14 cellular contexts compared by ENCODE assay signal in the genomic region with DNA sequence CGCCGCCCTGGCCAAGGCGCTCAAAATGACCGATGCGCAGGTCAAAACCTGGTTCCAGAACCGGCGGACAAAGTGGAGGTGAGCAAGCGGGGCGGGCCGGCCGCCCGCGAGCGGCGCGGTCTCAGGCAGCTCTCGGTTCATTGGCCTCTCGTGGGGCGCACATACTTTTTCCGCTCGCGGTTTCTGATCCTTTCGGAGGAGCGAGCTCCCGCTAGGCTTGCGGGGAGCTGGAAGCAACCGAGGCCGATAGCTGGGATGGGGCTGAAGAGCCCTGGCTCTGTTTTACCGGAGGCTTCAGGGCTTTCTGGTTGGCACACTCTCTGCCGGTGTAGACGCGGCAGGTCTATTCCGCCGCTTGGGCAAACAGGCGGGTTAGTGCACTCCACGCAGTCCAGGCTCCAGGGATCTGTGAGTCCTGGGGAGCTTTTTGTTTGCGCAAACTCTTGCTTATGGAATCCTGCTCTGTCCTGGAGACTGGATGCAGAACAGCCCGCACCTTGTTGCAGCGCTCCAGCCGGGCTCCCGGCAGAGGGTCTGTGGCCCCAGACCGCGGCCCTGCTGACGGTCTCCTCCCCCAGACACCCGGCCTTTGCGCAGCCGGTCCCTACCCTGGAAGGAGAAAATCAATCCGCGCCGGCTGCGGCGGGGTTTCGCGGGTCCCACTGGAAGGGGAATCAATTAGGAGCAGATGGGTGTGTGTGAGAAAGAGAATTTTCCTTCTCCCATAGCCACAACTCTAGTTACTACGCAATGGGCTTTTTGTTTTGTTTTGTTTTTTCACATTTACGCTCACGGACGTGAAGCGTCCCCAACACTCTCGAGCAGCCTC. TPM values are rescaled to one million over a fixed set of nuclear protein-coding genes. Genes with fewer than 3 reads are reported as not detected.
A peak's percentile ranks its signal among the peaks of the same experiment; 100 is the strongest.
DNase-seq lines count a peak whose midpoint lies in the region; ATAC-seq, FAIRE-seq and TF ChIP-seq lines count a peak whose summit lies in the region.
"Had no signal": no experiment of that assay in that cellular context is flagged by ENCODE, and none has a peak within 500 bp of the region (broad histone marks: within the 10 kb centered on the region; RNA-seq: fewer than 3 reads in every experiment).

No MANE protein-coding gene starts in this region.

- H3K4me2 ChIP-seq in GM12878 (ENCODE audit: control insufficient read depth, insufficient read depth), result no peak overlapping the region

- POLR2A ChIA-PET in GM12878 (lab: Charles Lee), result no interaction called here
- POLR2A ChIA-PET in naive thymus-derived CD8-positive, alpha-beta T cell (lab: Charles Lee), result no interaction called here

- peaks cover 26 to 59% (median 45%) of the 10 kb centered on the region in 4 donors for H3K4me1 Mint-ChIP-seq in naive thymus-derived CD8-positive, alpha-beta T cell

- in situ Hi-C loops in GM12878 (cut with MboI), result no loop called here

- peaks cover 0 to 2% (median 0%) of the 10 kb centered on the region in 3 donors for H3K36me3 Mint-ChIP-seq in naive thymus-derived CD8-positive, alpha-beta T cell

- no peak for TF ChIP-seq EP300 in GM12878 (IDR thresholded peaks at IDR 0.05; ENCODE audit: borderline replicate concordance in 1 of 2, control insufficient read depth in 1 of 2, low read depth in 2 of 2, low read length in 2 of 2)

- no peak overlapping the region for H2AFZ ChIP-seq in GM12878 (ENCODE audit: control insufficient read depth, low read depth, low read length)

- FAIRE-seq in GM12878 (lab: Jason Lieb, UNC), result no peak

- WGBS in GM12878 (ENCODE audit: insufficient coverage, insufficient replicate concordance, low lambda C conversion rate, missing lambda C conversion rate), result 15% methylated on average over 56 of the region's 60 CpGs
- 2% methylated on average over 60 of the region's 60 CpGs for WGBS in urinary bladder

- H3K4me1 ChIP-seq in GM12878 (ENCODE audit: control insufficient read depth, insufficient read depth, low read length), result no peaks in the 10 kb centered on the region
- H3K4me1 ChIP-seq in urinary bladder (ENCODE audit: insufficient read depth), result no peaks in the 10 kb centered on the region
- H3K4me1 ChIP-seq: SJCRH30 had no signal

- H3K9me3 Mint-ChIP-seq in naive thymus-derived CD8-positive, alpha-beta T cell, result no peaks in the 10 kb centered on the region

- H3K79me2 ChIP-seq in GM12878 (ENCODE audit: control insufficient read depth, insufficient read depth, low read length), result no peaks in the 10 kb centered on the region

- H4K20me1 ChIP-seq in GM12878 (ENCODE audit: control insufficient read depth, insufficient read depth), result peaks cover 2% of the 10 kb centered on the region; the same call in 1 of the 2 replicates

- peaks cover 41 to 91% (median 76%) of the 10 kb centered on the region in 5 donors for H3K27me3 Mint-ChIP-seq in naive thymus-derived CD8-positive, alpha-beta T cell

- intact Hi-C loops in GM12878 (cut with micrococcal nuclease; ENCODE audit: unreplicated experiment), result no loop called here

- SMC1A ChIA-PET in GM12878 (lab: Charles Lee; ENCODE audit: uncharacterized antibody, unreplicated experiment), result no interaction called here

- peaks cover 42 to 52% of the 10 kb centered on the region in 2 experiments for H3K27me3 ChIP-seq in GM12878 (replicated peaks in 1 of 2; ENCODE audit: control insufficient read depth in 2 of 2, insufficient read depth in 2 of 2, low read length in 1 of 2)

- peak overlapping the region in 1 of 10 donors; percentile 64 for H3K27ac Mint-ChIP-seq in naive thymus-derived CD8-positive, alpha-beta T cell

- H3K27ac ChIP-seq in GM12878 (ENCODE audit: control insufficient read depth, insufficient read depth), result no peak overlapping the region
- H3K27ac ChIP-seq in urinary bladder (ENCODE audit: low read depth), result no peak overlapping the region
- H3K27ac ChIP-seq: C4-2B, SJCRH30, skin epidermis had no signal

- no peaks in the 10 kb centered on the region for H3K9me3 ChIP-seq in GM12878 (replicated peaks; ENCODE audit: control insufficient read depth, insufficient read depth, low read length)
- H3K9me3 ChIP-seq: SJCRH30 had no signal

- BruUV-seq in GM12878 (replicated peaks; lab: Mats Ljungman, UMichigan), result no TSS peak

- TF ChIP-seq RAD21 in GM12878 (IDR thresholded peaks at IDR 0.05; ENCODE audit: insufficient read depth, low read depth, low read length), result no peak

- no peak for TF ChIP-seq CTCF in GM12878 (IDR thresholded peaks at IDR 0.05 in 2 of 3, conservative IDR thresholded peaks at IDR 0.05 in 1 of 3; ENCODE audit: control insufficient read depth in 2 of 3, extremely low read depth in 1 of 3, insufficient read depth in 1 of 3, low read depth in 3 of 3, low read length in 3 of 3)

- peak; percentile 32 for DNase-seq in stimulated activated CD4-positive, alpha-beta T cell treated with anti-CD3 and anti-CD28 coated beads, Interleukin-15, amount 100 ng/mL, for 24 hours
- no peak for DNase-seq in stimulated activated CD4-positive, alpha-beta T cell treated with anti-CD3 and anti-CD28 coated beads, Interleukin-12 subunit alpha, Interleukin-12 subunit beta, amount 100 ng/mL, for 4 hours
- no peak for DNase-seq in GM12878 (ENCODE audit: low read depth, low spot score)
- no peak for DNase-seq in naive thymus-derived CD8-positive, alpha-beta T cell
- DNase-seq in activated CD4-positive, CD25-positive, alpha-beta regulatory T cell treated with anti-CD3 and anti-CD28 coated beads, Interleukin-2, amount 50 U/mL, for 72 hours, result no peak
- DNase-seq in SIG-M5 treated with dmso at 0.1 percent for 504 hours (lab: John Stamatoyannopoulos, UW; ENCODE audit: unreplicated experiment), result no peak
- DNase-seq: effector CD4-positive, alpha-beta T cell; NCI-H1105 treated with DMSO at 0.1 percent for 48 hours; NCI-H524; SJCRH30 had no signal

- H3K4me3 ChIP-seq in GM12878 (no peak overlapping the region), urinary bladder (ENCODE audit: low read depth, low read length) (peak overlapping the region; percentile 16)
- H3K4me3 ChIP-seq: SJCRH30 had no signal

- no peak for TF ChIP-seq POLR2A in GM12878 (IDR thresholded peaks at IDR 0.05; ENCODE audit: low read depth, low read length)

- RAD21 ChIA-PET in GM12878 (lab: Charles Lee; ENCODE audit: unreplicated experiment), result interaction anchor here (0.8 kb wide), 1 partner anchor 38 kb away, joined by 3 read pairs; no protein-coding TSS in a partner anchor

- CTCF ChIA-PET in GM12878 (lab: Yijun Ruan, JAX), result interaction anchor here (1.2 kb wide), 1 partner anchor 38 kb away, joined by 3 read pairs; no protein-coding TSS in a partner anchor

- H3K9ac ChIP-seq in GM12878 (ENCODE audit: control insufficient read depth, insufficient read depth, low read length), result no peak overlapping the region

- no peaks in the 10 kb centered on the region for H3K36me3 ChIP-seq in GM12878 (ENCODE audit: control insufficient read depth in 2 of 2, insufficient read depth in 2 of 2, low read length in 1 of 2)
- no peaks in the 10 kb centered on the region for H3K36me3 ChIP-seq in urinary bladder (ENCODE audit: insufficient read depth)
- H3K36me3 ChIP-seq: SJCRH30 had no signal

- ATAC-seq in GM12878, result no peak
- ATAC-seq in naive thymus-derived CD8-positive, alpha-beta T cell, result no peak
- ATAC-seq in HG03025 (IDR thresholded peaks at IDR 0.05; ENCODE audit: low FRiP score, unreplicated experiment), result no peak

- H3K4me3 Mint-ChIP-seq in naive thymus-derived CD8-positive, alpha-beta T cell, result peak overlapping the region in 9 of 10 donors; percentile 22 to 83 (median 66)

TF ChIP-seq in GM12878, 131 proteins besides CTCF, POLR2A, EP300 and RAD21:
- peak; percentile 46 for TF ChIP-seq HDAC6 (IDR thresholded peaks at IDR 0.05; ENCODE audit: unreplicated experiment)
- no peak for TF ChIP-seq CEBPB (IDR thresholded peaks at IDR 0.05; ENCODE audit: borderline replicate concordance in 1 of 2, low read depth in 2 of 2, low read length in 2 of 2)

RNA-seq across cellular contexts. Expression of a gene that starts 3.4 kb away (rescaled TPM):
- not detected in 2 replicates for total RNA-seq in GM12878 (2013; cell fraction: nucleolus; rRNA removed)
- total RNA-seq in GM12878 (2014; rRNA removed) (not detected in 2 replicates), GM12878 (2014; rRNA removed; fragmentation: Illumina TruSeq; extraction: Trizol) (not detected in 2 replicates), GM12878 (2021) (not detected in 2 replicates), urinary bladder (not detected)
- not detected for polyA plus RNA-seq in GM12878 (2011; ENCODE audit: low read depth)
- polyA plus RNA-seq in GM12878 (2011; rRNA removed) (not detected in 2 replicates), GM12878 (2014; fragmentation: Illumina TruSeq; extraction: Trizol) (not detected in 2 replicates), GM12878 (2014; fragmentation: Nextera tagmentation; extraction: Ambion mirVana) (not detected), GM12878 (2014; rRNA removed) (not detected in 2 replicates), GM12878 (2016; fragmentation: Nextera tagmentation; extraction: Ambion mirVana) (not detected), urinary bladder (not detected)
- not detected in 2 replicates for polyA plus RNA-seq in GM12878 (2011; cell fraction: cytosol; rRNA removed)
- not detected in 2 replicates for polyA plus RNA-seq in GM12878 (2011; cell fraction: nucleus; rRNA removed)
- not detected in 2 replicates for polyA plus RNA-seq in GM12878 (2012)
- 0.10 TPM in 1 of 2 replicates, not detected in the other for polyA minus RNA-seq in GM12878 (2011; rRNA and poly(A)+ RNA removed)
- not detected in 2 replicates for polyA minus RNA-seq in GM12878 (2011; cell fraction: cytosol; rRNA and poly(A)+ RNA removed)
- polyA minus RNA-seq in GM12878 (2011; cell fraction: nucleus; rRNA and poly(A)+ RNA removed), result not detected in 2 replicates
- total RNA-seq in naive thymus-derived CD8-positive, alpha-beta T cell, result not detected
- polyA plus RNA-seq in naive thymus-derived CD8-positive, alpha-beta T cell, result not detected
- total RNA-seq: SJCRH30 had no signal
